Comparison of ENCODE assay signal across 11 cellular contexts in the genomic region with DNA sequence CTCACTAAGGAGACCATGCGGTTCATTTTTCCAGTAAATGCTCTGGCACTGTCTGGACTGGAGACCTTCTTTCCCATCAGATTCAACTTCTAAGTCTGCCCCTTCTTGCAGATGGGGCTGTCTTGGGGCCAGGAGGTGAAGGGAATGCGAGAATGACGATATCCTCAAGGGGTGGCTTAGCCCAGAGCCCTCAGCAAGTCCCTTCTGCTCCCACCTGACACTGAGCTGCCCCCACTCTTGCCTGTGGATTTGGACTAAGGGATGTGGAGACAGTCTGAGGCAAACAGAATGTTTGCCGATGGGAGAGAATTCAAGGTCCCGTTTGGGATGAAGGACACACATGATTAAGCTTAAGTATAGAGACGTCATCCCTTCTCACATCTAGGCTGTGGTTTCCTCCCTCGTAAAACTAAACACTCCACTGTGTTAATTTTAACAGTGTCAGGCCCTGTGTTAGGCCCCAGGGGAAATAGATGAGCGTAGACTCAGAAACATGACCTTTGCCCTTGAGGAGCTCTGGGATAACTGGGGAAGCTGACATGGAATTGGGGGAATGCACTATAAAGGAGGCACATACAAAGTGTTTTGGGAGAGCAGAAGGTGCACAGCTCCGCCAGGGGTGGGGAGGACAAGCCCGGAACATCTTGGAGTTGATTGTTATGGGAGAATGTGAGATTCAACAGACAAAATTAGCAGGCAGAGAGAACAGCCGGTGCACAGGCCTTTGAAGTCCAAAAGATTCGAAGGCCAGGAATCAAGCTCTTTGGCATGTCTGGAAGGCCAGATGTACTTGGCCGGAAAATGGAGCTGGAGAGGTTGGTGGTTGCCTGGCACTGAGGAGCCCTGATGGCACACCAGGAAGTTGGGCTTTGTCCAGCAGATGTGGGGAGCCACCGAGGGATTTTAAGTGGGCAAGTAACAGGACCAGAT.
DNase-seq lines count a peak whose midpoint lies in the region; ATAC-seq and TF ChIP-seq lines count a peak whose summit lies in the region.
"Had no signal": no experiment of that assay in that cellular context is flagged by ENCODE, and none has a peak within 500 bp of the region (broad histone marks: within the 10 kb centered on the region; RNA-seq: fewer than 3 reads in every experiment).

No MANE protein-coding gene starts in this region.

- no peak overlapping the region for H3K4me3 ChIP-seq in left lung
- no peak overlapping the region for H3K4me3 ChIP-seq in aorta (ENCODE audit: low read length in 2 of 2)
- H3K4me3 ChIP-seq: hepatocyte had no signal

- intact Hi-C loops in left lung (cut with DNase I), result no loop called here
- intact Hi-C loops in aorta (cut with DNase I), result no loop called here

- no peak for TF ChIP-seq CTCF in left lung (IDR thresholded peaks at IDR 0.05)

- H3K4me1 ChIP-seq in left lung, result peaks cover 1 to 3% of the 10 kb centered on the region in 2 donors
- no peaks in the 10 kb centered on the region for H3K4me1 ChIP-seq in aorta (ENCODE audit: control insufficient read depth in 1 of 2, insufficient read depth in 2 of 2, low read length in 2 of 2)
- H3K4me1 ChIP-seq: BE2C had no signal

- H3K36me3 ChIP-seq in left lung (no peaks in the 10 kb centered on the region), aorta (ENCODE audit: control insufficient read depth in 1 of 2, insufficient read depth in 2 of 2, low read length in 1 of 2) (no peaks in the 10 kb centered on the region)
- H3K36me3 ChIP-seq: BE2C had no signal

- H3K9me3 ChIP-seq in left lung (no peaks in the 10 kb centered on the region), aorta (ENCODE audit: control insufficient read depth, low read length) (no peaks in the 10 kb centered on the region)
- H3K9me3 ChIP-seq: BE2C had no signal

- peak; percentile 59 for ATAC-seq in GM21515 (IDR thresholded peaks at IDR 0.05; ENCODE audit: unreplicated experiment)
- peak; percentile 32 for ATAC-seq in left lung
- no peak for ATAC-seq in aorta (ENCODE audit: low FRiP score)
- ATAC-seq in GM19023 (IDR thresholded peaks at IDR 0.05; ENCODE audit: unreplicated experiment), result no peak

- H3K27ac ChIP-seq in left lung (no peak overlapping the region), aorta (ENCODE audit: low read depth in 1 of 2, low read length in 2 of 2) (no peak overlapping the region)
- H3K27ac ChIP-seq: hepatocyte had no signal

- WGBS in aorta, 2 donors, result 51 to 58% methylated on average over 14 of the region's 14 CpGs

- peak; percentile 18 for DNase-seq in Daoy (ENCODE audit: low read depth)
- peak; percentile 10 for DNase-seq in NCI-H2196 treated with DMSO at 0.1 percent for 48 hours (lab: John Stamatoyannopoulos, UW; ENCODE audit: unreplicated experiment)
- no peak for DNase-seq in left lung
- no peak for DNase-seq in aorta
- no peak for DNase-seq in D341Med (ENCODE audit: low spot score)
- DNase-seq in H4 (ENCODE audit: low spot score), result no peak
- DNase-seq: activated CD8-positive, alpha-beta memory T cell treated with anti-CD3 and anti-CD28 coated beads for 24 hours; BE2C had no signal

- H3K27me3 ChIP-seq in left lung, result no peaks in the 10 kb centered on the region
- no peaks in the 10 kb centered on the region for H3K27me3 ChIP-seq in aorta (ENCODE audit: control insufficient read depth in 1 of 2, insufficient read depth in 2 of 2, low read length in 1 of 2)
- H3K27me3 ChIP-seq: BE2C, hepatocyte had no signal

Comparison
In these comparisons a context has a peak if more than half of its experiments do, and no peak if none do; other contexts are left out.
1. DNase-seq: peak in Daoy (single experiment) and NCI-H2196 treated with DMSO at 0.1 percent for 48 hours (single experiment); none in left lung (0 of 2), aorta (0 of 2), D341Med (single experiment) and H4 (single experiment).
2. ATAC-seq: peak in GM21515 (single experiment) and left lung (single experiment); none in aorta (single experiment) and GM19023 (single experiment).